7 cellular contexts compared by ENCODE assay signal in the genomic region with DNA sequence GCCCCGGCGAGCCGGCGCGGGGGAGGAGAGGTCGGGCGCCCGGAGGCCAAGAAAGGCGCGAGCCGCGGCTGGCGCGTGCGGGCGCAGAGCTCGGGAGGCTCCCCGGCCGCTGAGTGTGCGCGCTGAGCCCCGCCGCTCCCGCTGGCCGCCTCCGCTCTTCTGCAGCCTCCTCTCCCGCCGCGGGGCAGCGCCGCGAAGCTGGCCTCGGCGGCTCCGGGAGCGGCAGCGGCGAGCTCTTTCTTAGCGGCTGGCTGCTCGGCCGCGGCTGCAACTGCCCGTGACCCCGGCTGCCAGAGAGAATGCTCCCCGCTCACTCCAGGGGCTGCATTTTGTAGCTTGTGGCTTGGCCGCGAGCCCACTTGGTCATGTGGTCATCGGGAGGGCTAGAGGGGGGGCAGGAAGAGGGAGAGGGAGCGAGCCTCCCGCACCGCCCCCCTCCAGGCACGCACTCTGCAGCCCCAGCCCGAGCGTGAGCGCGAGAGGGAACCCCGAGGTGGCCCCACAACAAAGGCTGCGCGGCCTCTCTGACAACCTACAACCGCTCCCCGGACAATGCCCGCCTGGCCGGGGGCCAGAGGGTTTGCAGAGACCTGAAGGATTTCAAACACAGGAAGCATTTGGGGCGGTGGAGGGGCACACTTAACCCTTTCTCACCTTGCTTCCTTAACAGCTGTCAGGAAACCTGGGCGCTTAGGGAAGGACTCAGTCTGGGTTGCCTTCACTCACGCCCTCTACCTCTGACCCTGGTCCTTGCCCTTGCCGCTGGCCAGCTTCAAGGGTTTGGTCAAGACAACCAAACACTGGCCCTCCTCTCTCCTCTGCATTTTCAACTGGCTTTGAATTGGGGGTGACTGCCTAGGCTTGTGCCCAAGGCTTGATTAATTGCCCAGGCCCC. TPM values are rescaled to one million over a fixed set of nuclear protein-coding genes. Genes with fewer than 3 reads are reported as not detected.
A peak's percentile ranks its signal among the peaks of the same experiment; 100 is the strongest.
DNase-seq lines count a peak whose midpoint lies in the region; ATAC-seq and TF ChIP-seq lines count a peak whose summit lies in the region.

A gene with protein sequence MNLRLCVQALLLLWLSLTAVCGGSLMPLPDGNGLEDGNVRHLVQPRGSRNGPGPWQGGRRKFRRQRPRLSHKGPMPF (minus strand): TSS at position 305 of the 895 bp plus-strand sequence. CDS start 326 bp downstream, outside the sequence.

- CTCF ChIA-PET in HCT116 (lab: Charles Lee), result interaction anchor here (1.2 kb wide), 1 partner anchor 72 kb away, joined by 8 read pairs; no protein-coding TSS in a partner anchor

- no peaks in the 10 kb centered on the region for H3K9me2 ChIP-seq in HCT116 (ENCODE audit: insufficient read depth)

- peak; percentile 72 for ATAC-seq in HCT116

- TF ChIP-seq RAD21 in HCT116 (IDR thresholded peaks at IDR 0.05; ENCODE audit: low read depth), result no peak

- H3K27ac ChIP-seq in HCT116 (ENCODE audit: low read depth, low read length) (no peak within 1 kb of the TSS), brain microvascular endothelial cell (no peak within 1 kb of the TSS), skeletal muscle tissue (ENCODE audit: low read depth, low read length) (no peak within 1 kb of the TSS)

- no peak for TF ChIP-seq POLR2A in HCT116 (IDR thresholded peaks at IDR 0.05; ENCODE audit: borderline replicate concordance, extremely low read depth, insufficient read depth, insufficient read length)

- H3K4me3 Mint-ChIP-seq in immature natural killer cell, result peak within 1 kb of the TSS; percentile 53 to 68 (median 54)

- peak; percentile 55 for DNase-seq in GM03348 (ENCODE audit: low spot score)
- no peak for DNase-seq in HCT116 (ENCODE audit: low read depth, low spot score)
- peak; percentile 55 for DNase-seq in NCI-H774 (lab: John Stamatoyannopoulos, UW)
- no peak for DNase-seq in brain microvascular endothelial cell
- DNase-seq in immature natural killer cell, result peak; percentile 20 to 28 (median 25)
- DNase-seq in NCI-H187 treated with DMSO at 0.1 percent for 48 hours (lab: John Stamatoyannopoulos, UW), result no peak

- peak within 1 kb of the TSS; percentile 77 for H3K4me2 ChIP-seq in HCT116 (ENCODE audit: low read length)

- intact Hi-C loops in HCT116 (cut with micrococcal nuclease), result no loop called here

- H4K20me1 ChIP-seq in HCT116 (ENCODE audit: insufficient read depth), result no peaks in the 10 kb centered on the region

- no peaks in the 10 kb centered on the region for H3K36me3 ChIP-seq in HCT116 (ENCODE audit: control insufficient read depth in 1 of 2, insufficient read depth in 2 of 2, low read length in 2 of 2)
- no peaks in the 10 kb centered on the region for H3K36me3 ChIP-seq in brain microvascular endothelial cell (replicated peaks)
- H3K36me3 ChIP-seq in skeletal muscle tissue (ENCODE audit: control insufficient read depth in 3 of 3, insufficient read depth in 3 of 3, low read length in 3 of 3), result no peaks in the 10 kb centered on the region

- H3K79me2 ChIP-seq in HCT116 (ENCODE audit: insufficient read depth, low read length), result no peaks in the 10 kb centered on the region

- H3K27me3 Mint-ChIP-seq in immature natural killer cell (ENCODE audit: low read depth in 3 of 3), result peaks cover 5 to 12% (median 8%) of the 10 kb centered on the region in 3 donors

- H3K9me3 ChIP-seq in HCT116 (ENCODE audit: control insufficient read depth in 1 of 2, insufficient read depth in 1 of 2, low read depth in 1 of 2, low read length in 2 of 2) (no peaks in the 10 kb centered on the region), skeletal muscle tissue (ENCODE audit: control insufficient read depth in 3 of 3, low read length in 3 of 3) (no peaks in the 10 kb centered on the region)

- H3K9ac ChIP-seq in HCT116 (ENCODE audit: low read length), result peak within 1 kb of the TSS; percentile 20; the same call in 1 of the 2 replicates
- peak within 1 kb of the TSS in 1 of 3 donors; percentile 77 for H3K9ac ChIP-seq in skeletal muscle tissue (ENCODE audit: low read depth in 1 of 3, low read length in 3 of 3)

- RAD21 ChIA-PET in HCT116 (lab: Charles Lee; ENCODE audit: low non-redundant PET in 1 of 2, low total read pairs in 2 of 2, uncharacterized antibody in 2 of 2, unreplicated experiment in 2 of 2), result interaction anchor here in 1 of 2 experiments (1.3 kb wide), 1 partner anchor 71 kb away, joined by 6 read pairs; no protein-coding TSS in a partner anchor

- H3K27me3 ChIP-seq in HCT116 (ENCODE audit: insufficient read depth, low read length) (no peaks in the 10 kb centered on the region), brain microvascular endothelial cell (replicated peaks) (no peaks in the 10 kb centered on the region), skeletal muscle tissue (ENCODE audit: control insufficient read depth in 3 of 3, insufficient read depth in 3 of 3, low read length in 3 of 3) (peaks cover 0 to 12% (median 0%) of the 10 kb centered on the region in 3 donors)

- H3K9me3 Mint-ChIP-seq in immature natural killer cell, result no peaks in the 10 kb centered on the region

- TF ChIP-seq CTCF in HCT116 (IDR thresholded peaks at IDR 0.05 in 2 of 3, conservative IDR thresholded peaks at IDR 0.05 in 1 of 3; ENCODE audit: borderline replicate concordance in 1 of 3, insufficient read depth in 1 of 3, low read depth in 2 of 3, low read length in 2 of 3), result no peak
- no peak for TF ChIP-seq CTCF in brain microvascular endothelial cell (IDR thresholded peaks at IDR 0.05; ENCODE audit: low read depth, low read length, missing control alignments)

- peaks cover 0 to 5% of the 10 kb centered on the region in 2 donors for H3K4me1 Mint-ChIP-seq in immature natural killer cell

- H3K4me3 ChIP-seq in HCT116 (replicated peaks in 1 of 2; ENCODE audit: low read depth in 1 of 2, low read length in 2 of 2), result peak within 1 kb of the TSS; percentile 32 to 51
- peak within 1 kb of the TSS; percentile 43 for H3K4me3 ChIP-seq in brain microvascular endothelial cell (ENCODE audit: low read depth, low read length)
- peak within 1 kb of the TSS; percentile 48 to 71 (median 61) for H3K4me3 ChIP-seq in skeletal muscle tissue (ENCODE audit: low read length in 3 of 3)

- H3K4me1 ChIP-seq in HCT116 (ENCODE audit: control insufficient read depth in 1 of 2, insufficient read depth in 2 of 2, low read length in 2 of 2) (peaks cover 0 to 14% of the 10 kb centered on the region in 2 experiments; a peak in 2 of 4 replicates), skeletal muscle tissue (ENCODE audit: control insufficient read depth in 3 of 3, insufficient read depth in 3 of 3, low read length in 3 of 3) (peaks cover 8 to 30% (median 27%) of the 10 kb centered on the region in 3 donors)

- in situ Hi-C loops in brain microvascular endothelial cell (cut with HindIII; ENCODE audit: low pct_ligation_motif_present, low sequenced_read_pairs), result no loop called here

- POLR2A ChIA-PET in HCT116 (lab: Charles Lee), result interaction anchor here (1.4 kb wide), 1 partner anchor 11 kb away, joined by 4 read pairs; no protein-coding TSS in a partner anchor

- BruUV-seq in HCT116 (replicated peaks; lab: Mats Ljungman, UMichigan), result no TSS peak

- H3K36me3 Mint-ChIP-seq in immature natural killer cell, result no peaks in the 10 kb centered on the region

- H2AFZ ChIP-seq in HCT116 (ENCODE audit: low read depth, low read length, poor library complexity, severe bottlenecking), result no peak within 1 kb of the TSS

- no peak within 1 kb of the TSS for H3K27ac Mint-ChIP-seq in immature natural killer cell

TF ChIP-seq in HCT116, 20 proteins besides CTCF, POLR2A, EP300 and RAD21:
- TF ChIP-seq CBX3 (IDR thresholded peaks at IDR 0.05; ENCODE audit: low read depth) (no peak), ZNF274 (IDR thresholded peaks at IDR 0.05; ENCODE audit: low read depth, low read length) (no peak), EGR1 (IDR thresholded peaks at IDR 0.05; ENCODE audit: low read depth) (no peak), JUND (IDR thresholded peaks at IDR 0.05) (no peak), TCF7L2 (IDR thresholded peaks at IDR 0.05; ENCODE audit: borderline replicate concordance, extremely low read depth, insufficient read depth, insufficient read length) (no peak), SP1 (IDR thresholded peaks at IDR 0.05; ENCODE audit: low read depth) (no peak), ZFX (IDR thresholded peaks at IDR 0.05) (no peak), SRF (IDR thresholded peaks at IDR 0.05; ENCODE audit: low read depth) (no peak), ELF1 (IDR thresholded peaks at IDR 0.05; ENCODE audit: borderline replicate concordance, low read depth) (no peak)
- TF ChIP-seq, protein P1, sequence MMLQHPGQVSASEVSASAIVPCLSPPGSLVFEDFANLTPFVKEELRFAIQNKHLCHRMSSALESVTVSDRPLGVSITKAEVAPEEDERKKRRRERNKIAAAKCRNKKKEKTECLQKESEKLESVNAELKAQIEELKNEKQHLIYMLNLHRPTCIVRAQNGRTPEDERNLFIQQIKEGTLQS (IDR thresholded peaks at IDR 0.05), result no peak

RNA-seq across cellular contexts. Expression of the gene that starts here (rescaled TPM):
- total RNA-seq in HCT116 (2021; ENCODE audit: unreplicated experiment) (0.22 TPM), skeletal muscle tissue (4.2 TPM)
- polyA plus RNA-seq in HCT116 (2012), result 0.06 and 0.12 TPM in 2 replicates
- not detected for polyA plus RNA-seq in immature natural killer cell

Comparison
In these comparisons a context has a peak if more than half of its experiments do, and no peak if none do; other contexts are left out.
1. Peak in ATAC-seq, H3K4me3 ChIP-seq, H3K9ac ChIP-seq and H3K4me2 ChIP-seq in HCT116; RNA of the gene not detected or under 1 TPM.
2. Peak in DNase-seq in immature natural killer cell; RNA of the gene not detected or under 1 TPM.
3. DNase-seq: peak in GM03348 (single experiment) and NCI-H774 (single experiment); none in HCT116 (single experiment), brain microvascular endothelial cell (single experiment) and NCI-H187 treated with DMSO at 0.1 percent for 48 hours (single experiment).
4. Peak in every context shown above with its lines, with median percentiles within 50 percentile points of each other: H3K4me3 ChIP-seq.